In the genomic region with DNA sequence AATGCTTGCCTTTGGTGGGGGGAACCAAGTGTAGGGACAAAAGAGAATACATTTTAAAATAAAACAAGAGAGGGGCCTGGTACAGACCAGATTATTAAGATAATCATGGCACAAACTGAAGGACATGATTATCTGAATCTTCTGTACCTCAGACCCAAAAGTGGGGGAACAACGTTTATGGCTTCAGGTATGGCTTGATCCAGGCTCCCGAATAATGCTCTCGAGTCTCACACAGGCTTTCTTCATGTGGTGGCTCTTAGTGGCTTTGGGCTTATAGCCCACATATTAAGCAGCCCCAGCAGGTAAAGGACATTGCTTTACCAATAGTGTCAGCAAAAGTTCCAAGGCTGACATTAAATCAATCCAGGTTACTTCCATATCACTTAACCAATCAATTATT, we compare ENCODE assay signal across 9 cellular contexts.
"Had no signal": no experiment of that assay in that cellular context is flagged by ENCODE, and none has a peak within 500 bp of the region (broad histone marks: within the 10 kb centered on the region; RNA-seq: fewer than 3 reads in every experiment).

No MANE protein-coding gene starts in this region.

- DNase-seq: H9, HCEC 1CT, HFFc6, KG1 had no signal

- H3K27ac Mint-ChIP-seq: GM23338, H9, HFFc6 had no signal

- H2AFZ ChIP-seq: GM23338 had no signal

- ATAC-seq: GM23338 had no signal

- FAIRE-seq: H1, H54, HTR-8/SVneo had no signal

- H3K4me3 ChIP-seq: GM23338 had no signal

- H3K4me2 ChIP-seq: GM23338 had no signal

- H3K4me1 Mint-ChIP-seq: GM23338, H9, IgD-negative memory B cell had no signal

- H3K4me3 Mint-ChIP-seq: GM23338, H9, HFFc6, IgD-negative memory B cell had no signal
